ENCODE assay signal across 8 cellular contexts in genomic region chr19:1855040-1855827, GRCh38. TPM values are rescaled to one million over a fixed set of nuclear protein-coding genes. Genes with fewer than 3 reads are reported as not detected.
DNase-seq lines count a peak whose midpoint lies in the region; ATAC-seq and TF ChIP-seq lines count a peak whose summit lies in the region.

No MANE protein-coding gene starts in this region.

- intact Hi-C loops in breast epithelium (cut with DNase I; ENCODE audit: low total_unique reads) = loop anchor here (5.0 kb wide), 1 partner anchor 1507 kb away; no protein-coding TSS in a partner anchor

- peak overlapping the region; percentile 78; the same call in 1 of the 2 replicates for H3K27ac ChIP-seq in MM.1S (ENCODE audit: low read length)
- peak overlapping the region; percentile 93 to 95 for H3K27ac ChIP-seq in breast epithelium

- H3K27me3 ChIP-seq in MM.1S (replicated peaks; ENCODE audit: insufficient read depth, low read length) (no peaks in the 10 kb centered on the region), breast epithelium (no peaks in the 10 kb centered on the region)

- peak overlapping the region; percentile 80 for H3K9ac ChIP-seq in MM.1S (ENCODE audit: low read length)

- H3K9me3 ChIP-seq in MM.1S (replicated peaks; ENCODE audit: insufficient read depth, low read length) = no peaks in the 10 kb centered on the region
- no peaks in the 10 kb centered on the region for H3K9me3 ChIP-seq in breast epithelium

- peak; percentile 85 for DNase-seq in CMK (ENCODE audit: low read depth)
- peak; percentile 93 for DNase-seq in MM.1S
- DNase-seq in UCSD-AML1 (lab: John Stamatoyannopoulos, UW; ENCODE audit: unreplicated experiment) = peak; percentile 97
- DNase-seq in breast epithelium (ENCODE audit: low spot score in 2 of 2) = peak; percentile 88 to 93
- DNase-seq in islet precursor cell = peak; percentile 97
- DNase-seq in stimulated activated CD4-positive, alpha-beta T cell treated with anti-CD3 and anti-CD28 coated beads, Interleukin-15, amount 100 ng/mL, for 24 hours = peak; percentile 92
- DNase-seq in NCI-H1105 (lab: John Stamatoyannopoulos, UW) = no peak

- peaks cover 33% of the 10 kb centered on the region for H3K4me1 ChIP-seq in MM.1S (ENCODE audit: low read length)
- peaks cover 15 to 31% of the 10 kb centered on the region in 2 donors for H3K4me1 ChIP-seq in breast epithelium

- peak overlapping the region; percentile 99 for H3K4me2 ChIP-seq in MM.1S (ENCODE audit: low read depth, low read length)

- peak; percentile 35 for ATAC-seq in GM21526 (IDR thresholded peaks at IDR 0.05; ENCODE audit: low FRiP score, unreplicated experiment)

- TF ChIP-seq CTCF in MM.1S (IDR thresholded peaks at IDR 0.05; ENCODE audit: low read length) (no peak), breast epithelium (IDR thresholded peaks at IDR 0.05) (no peak)

- H3K36me3 ChIP-seq in MM.1S (replicated peaks; ENCODE audit: insufficient read depth, low read length) = no peaks in the 10 kb centered on the region
- no peaks in the 10 kb centered on the region for H3K36me3 ChIP-seq in breast epithelium

- no peaks in the 10 kb centered on the region for H4K20me1 ChIP-seq in MM.1S (ENCODE audit: insufficient read depth, low read length)

- peaks cover 81% of the 10 kb centered on the region for H3K79me2 ChIP-seq in MM.1S (ENCODE audit: low read length)

- no peaks in the 10 kb centered on the region for H3K9me2 ChIP-seq in MM.1S (replicated peaks; ENCODE audit: insufficient read depth, low read length)

- no peak for TF ChIP-seq POLR2A in breast epithelium (IDR thresholded peaks at IDR 0.05)

- peak overlapping the region; percentile 75 for H3K4me3 ChIP-seq in MM.1S (ENCODE audit: low read length)
- H3K4me3 ChIP-seq in breast epithelium = peak overlapping the region; percentile 44 to 78 (median 56)

- H3F3A ChIP-seq in MM.1S (ENCODE audit: insufficient read depth, low read length) = peaks cover 37% of the 10 kb centered on the region

- H2AFZ ChIP-seq in MM.1S (ENCODE audit: low read length) = no peak overlapping the region

RNA-seq across cellular contexts. Expression of gene REXO1, which starts 7.0 kb away (rescaled TPM):
- total RNA-seq in breast epithelium = 10 to 100 TPM; 10.4 to 25.2 (median 19.7) TPM

RNA-seq across cellular contexts. Expression of gene KLF16, which starts 8.1 kb away (rescaled TPM):
- total RNA-seq in breast epithelium = 1 to 10 TPM; 2.9 to 4.6 (median 4.1) TPM

RNA-seq across cellular contexts. Expression of gene ABHD17A, which starts 30.1 kb away (rescaled TPM):
- 10 to 100 TPM; 62.4 to 81.3 (median 76.0) TPM for total RNA-seq in breast epithelium

RNA-seq across cellular contexts. Expression of gene ATP8B3, which starts 43.2 kb away (rescaled TPM):
- total RNA-seq in breast epithelium = 1 to 10 TPM in 2 of 3 donors, under 1 TPM in 1; 0.66 to 1.4 (median 1.0) TPM

RNA-seq across cellular contexts. Expression of gene ADAT3, which starts 50.0 kb away (rescaled TPM):
- total RNA-seq in breast epithelium = 1 to 10 TPM; 1.1 to 5.4 (median 4.9) TPM
